1 cellular context compared by ENCODE assay signal in the genomic region with DNA sequence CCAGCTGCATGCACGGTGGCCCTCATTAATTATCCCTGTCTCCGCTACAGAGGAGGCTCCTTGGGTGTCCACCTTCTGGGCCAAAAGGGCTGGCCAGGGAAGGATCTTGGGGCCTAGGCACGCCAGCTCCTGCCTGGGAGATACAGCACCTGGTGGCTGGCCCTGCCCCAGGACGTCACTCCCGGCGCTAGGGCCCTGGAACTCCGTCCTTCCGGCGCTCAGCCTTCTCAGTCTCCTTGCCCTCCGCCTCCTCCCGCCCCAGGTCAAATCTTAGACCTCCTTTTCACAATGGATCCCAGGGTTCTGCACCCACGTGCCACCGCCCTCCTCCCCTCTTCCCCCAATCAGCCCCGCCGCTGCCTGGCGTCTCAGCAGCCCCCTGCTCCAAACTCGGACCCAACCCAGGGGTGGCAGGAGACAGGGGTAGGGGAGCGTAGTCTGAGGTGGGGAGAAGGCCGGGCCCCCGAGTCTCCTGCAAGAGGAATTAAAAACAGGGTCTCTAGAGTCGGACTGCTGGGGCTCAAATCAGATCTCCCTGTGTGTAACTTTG.
TF ChIP-seq lines count a peak whose summit lies in the region.

No MANE protein-coding gene starts in this region.

TF ChIP-seq in HepG2, 621 proteins besides CTCF, POLR2A, EP300 and RAD21 (continued from another document):
- 0 out of 2 replicates have a peak, but pooled peaks have one; percentile 29 for TF ChIP-seq ZNF124 (CRISPR knock-in tag; IDR thresholded peaks at IDR 0.05)
- TF ChIP-seq ZSCAN12 (CRISPR knock-in tag; IDR thresholded peaks at IDR 0.05): peak; percentile 32; the same call in 1 of the 2 replicates
- no peak for TF ChIP-seq ZNF790 (CRISPR knock-in tag; IDR thresholded peaks at IDR 0.05; ENCODE audit: borderline replicate concordance)
- TF ChIP-seq ZNF746 (CRISPR knock-in tag; IDR thresholded peaks at IDR 0.05): peak; percentile 54; the same call in 1 of the 2 replicates
- peak; percentile 49; the same call in 1 of the 2 replicates for TF ChIP-seq ZBTB7A (CRISPR knock-in tag; IDR thresholded peaks at IDR 0.05)
- no peak for TF ChIP-seq CBX2 (IDR thresholded peaks at IDR 0.05; ENCODE audit: low read depth, low read length)
- TF ChIP-seq CBX2 (CRISPR knock-in tag; IDR thresholded peaks at IDR 0.05; ENCODE audit: low read depth): no peak
- no peak for TF ChIP-seq ZNF264 (CRISPR knock-in tag; IDR thresholded peaks at IDR 0.05)
- no peak for TF ChIP-seq TARDBP (CRISPR knock-in tag; IDR thresholded peaks at IDR 0.05)
- TF ChIP-seq AHR (CRISPR knock-in tag; IDR thresholded peaks at IDR 0.05): 0 out of 2 replicates have a peak, but pooled peaks have one; percentile 4
- peak; percentile 14; the same call in 1 of the 2 replicates for TF ChIP-seq TAF1 (CRISPR knock-in tag; IDR thresholded peaks at IDR 0.05)
- TF ChIP-seq HDAC1 (CRISPR knock-in tag; IDR thresholded peaks at IDR 0.05): 0 out of 2 replicates have a peak, but pooled peaks have one; percentile 23
- TF ChIP-seq, protein P1, sequence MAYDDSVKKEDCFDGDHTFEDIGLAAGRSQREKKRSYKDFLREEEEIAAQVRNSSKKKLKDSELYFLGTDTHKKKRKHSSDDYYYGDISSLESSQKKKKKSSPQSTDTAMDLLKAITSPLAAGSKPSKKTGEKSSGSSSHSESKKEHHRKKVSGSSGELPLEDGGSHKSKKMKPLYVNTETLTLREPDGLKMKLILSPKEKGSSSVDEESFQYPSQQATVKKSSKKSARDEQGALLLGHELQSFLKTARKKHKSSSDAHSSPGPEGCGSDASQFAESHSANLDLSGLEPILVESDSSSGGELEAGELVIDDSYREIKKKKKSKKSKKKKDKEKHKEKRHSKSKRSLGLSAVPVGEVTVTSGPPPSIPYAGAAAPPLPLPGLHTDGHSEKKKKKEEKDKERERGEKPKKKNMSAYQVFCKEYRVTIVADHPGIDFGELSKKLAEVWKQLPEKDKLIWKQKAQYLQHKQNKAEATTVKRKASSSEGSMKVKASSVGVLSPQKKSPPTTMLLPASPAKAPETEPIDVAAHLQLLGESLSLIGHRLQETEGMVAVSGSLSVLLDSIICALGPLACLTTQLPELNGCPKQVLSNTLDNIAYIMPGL (CRISPR knock-in tag; IDR thresholded peaks at IDR 0.05; ENCODE audit: borderline replicate concordance in 1 of 2, low read depth in 1 of 2): peak in 1 of 2 experiments; percentile 64; a peak in 2 of 4 replicates
- no peak for TF ChIP-seq NR2F6 (IDR thresholded peaks at IDR 0.05)
- peak; percentile 32; the same call in 1 of the 2 replicates for TF ChIP-seq NR2F6 (CRISPR knock-in tag; IDR thresholded peaks at IDR 0.05)
- TF ChIP-seq, protein P2, sequence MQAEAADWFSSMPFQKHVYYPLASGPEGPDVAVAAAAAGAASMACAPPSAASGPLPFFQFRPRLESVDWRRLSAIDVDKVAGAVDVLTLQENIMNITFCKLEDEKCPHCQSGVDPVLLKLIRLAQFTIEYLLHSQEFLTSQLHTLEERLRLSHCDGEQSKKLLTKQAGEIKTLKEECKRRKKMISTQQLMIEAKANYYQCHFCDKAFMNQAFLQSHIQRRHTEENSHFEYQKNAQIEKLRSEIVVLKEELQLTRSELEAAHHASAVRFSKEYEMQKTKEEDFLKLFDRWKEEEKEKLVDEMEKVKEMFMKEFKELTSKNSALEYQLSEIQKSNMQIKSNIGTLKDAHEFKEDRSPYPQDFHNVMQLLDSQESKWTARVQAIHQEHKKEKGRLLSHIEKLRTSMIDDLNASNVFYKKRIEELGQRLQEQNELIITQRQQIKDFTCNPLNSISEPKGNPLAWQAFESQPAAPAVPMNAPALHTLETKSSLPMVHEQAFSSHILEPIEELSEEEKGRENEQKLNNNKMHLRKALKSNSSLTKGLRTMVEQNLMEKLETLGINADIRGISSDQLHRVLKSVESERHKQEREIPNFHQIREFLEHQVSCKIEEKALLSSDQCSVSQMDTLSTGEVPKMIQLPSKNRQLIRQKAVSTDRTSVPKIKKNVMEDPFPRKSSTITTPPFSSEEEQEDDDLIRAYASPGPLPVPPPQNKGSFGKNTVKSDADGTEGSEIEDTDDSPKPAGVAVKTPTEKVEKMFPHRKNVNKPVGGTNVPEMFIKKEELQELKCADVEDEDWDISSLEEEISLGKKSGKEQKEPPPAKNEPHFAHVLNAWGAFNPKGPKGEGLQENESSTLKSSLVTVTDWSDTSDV (CRISPR knock-in tag; IDR thresholded peaks at IDR 0.05): no peak
- no peak for TF ChIP-seq ZFP36 (IDR thresholded peaks at IDR 0.05; ENCODE audit: borderline replicate concordance, low read depth, low read length, partially characterized antibody)
- peak; percentile 61; the same call in 1 of the 2 replicates for TF ChIP-seq ZNF891 (CRISPR knock-in tag; IDR thresholded peaks at IDR 0.05)
